8 cellular contexts compared by ENCODE assay signal in the genomic region with DNA sequence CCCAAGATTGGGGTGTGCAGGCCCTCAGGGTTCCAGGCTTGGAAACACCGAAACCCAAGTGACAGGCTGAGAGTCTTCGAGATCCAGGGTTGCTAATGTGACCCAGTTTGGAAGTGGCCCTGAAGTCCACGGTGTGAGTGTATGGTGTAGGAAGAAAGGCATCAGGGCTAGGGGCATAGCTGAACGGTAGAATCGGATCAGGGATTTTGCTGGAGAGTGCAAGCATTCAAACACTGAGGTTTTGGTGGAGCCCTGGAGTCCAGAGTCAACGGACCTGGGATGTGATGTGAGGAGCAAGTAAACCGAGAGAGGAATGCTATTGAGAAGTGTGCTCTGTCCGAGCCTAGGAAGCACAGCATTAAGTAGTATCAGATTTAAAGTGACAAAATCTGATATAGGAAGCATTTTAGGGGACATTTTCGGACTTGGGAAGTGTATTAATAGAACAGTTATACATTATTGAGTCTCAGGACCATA. TPM values are rescaled to one million over a fixed set of nuclear protein-coding genes. Genes with fewer than 3 reads are reported as not detected.
DNase-seq lines count a peak whose midpoint lies in the region; TF ChIP-seq lines count a peak whose summit lies in the region.

No MANE protein-coding gene starts in this region.

- 2 to 5% methylated on average over 8 to 9 of the region's 9 CpGs for WGBS in esophagus squamous epithelium, 2 donors

- in situ Hi-C loops in SK-MEL-5 (cut with HindIII; ENCODE audit: low pct_unique_long_range_greater_than_20kb, low sequenced_read_pairs) = no loop called here

- H3K4me2 ChIP-seq in neural cell (ENCODE audit: low read length) = peak overlapping the region; percentile 82

- H3F3A ChIP-seq in neural cell (ENCODE audit: insufficient read depth, low read length, poor library complexity, severe bottlenecking) = peaks cover 3% of the 10 kb centered on the region

- DNase-seq in AG20443 (ENCODE audit: low spot score) (peak; percentile 16), H7 (no peak), SK-MEL-5 (ENCODE audit: low read depth, low spot score) (peak; percentile 16), esophagus squamous epithelium (lab: John Stamatoyannopoulos, UW) (no peak), retina (no peak), NCI-H2107 treated with DMSO at 0.1 percent for 48 hours (lab: John Stamatoyannopoulos, UW; ENCODE audit: unreplicated experiment) (no peak), 8988T (no peak)

- intact Hi-C loops in esophagus squamous epithelium (cut with DNase I) = no loop called here

- H3K27me3 ChIP-seq in H7 (ENCODE audit: control insufficient read depth, insufficient read depth, low read length) (no peaks in the 10 kb centered on the region), esophagus squamous epithelium (no peaks in the 10 kb centered on the region), neural cell (ENCODE audit: insufficient read depth, low read depth, low read length) (no peaks in the 10 kb centered on the region)

- TF ChIP-seq CTCF in esophagus squamous epithelium (IDR thresholded peaks at IDR 0.05) (no peak), neural cell (IDR thresholded peaks at IDR 0.05; ENCODE audit: poor library complexity, severe bottlenecking) (no peak)

- no peak for TF ChIP-seq POLR2A in esophagus squamous epithelium (IDR thresholded peaks at IDR 0.05)

- H3K4me1 ChIP-seq in esophagus squamous epithelium = peaks cover 5 to 74% (median 21%) of the 10 kb centered on the region in 3 donors

- H3K27ac ChIP-seq in esophagus squamous epithelium (peak overlapping the region; percentile 97 to 100 (median 100)), neural cell (ENCODE audit: low read length) (peak overlapping the region; percentile 100)

- H3K4me3 ChIP-seq in H7 (ENCODE audit: insufficient read depth, low read depth, low read length) (peak overlapping the region; percentile 95), esophagus squamous epithelium (peak overlapping the region; percentile 85 to 99 (median 92)), neural cell (ENCODE audit: low read length) (peak overlapping the region; percentile 90)

- H3K9me3 ChIP-seq in esophagus squamous epithelium (no peaks in the 10 kb centered on the region), neural cell (ENCODE audit: low read length) (no peaks in the 10 kb centered on the region)

- H3K36me3 ChIP-seq in H7 (replicated peaks; ENCODE audit: control insufficient read depth, insufficient read depth, low read length) = no peaks in the 10 kb centered on the region
- H3K36me3 ChIP-seq in esophagus squamous epithelium = peaks cover 0 to under 1% (median 0%) of the 10 kb centered on the region in 3 donors
- no peaks in the 10 kb centered on the region for H3K36me3 ChIP-seq in neural cell (ENCODE audit: insufficient read depth, low read length)

- no peak for TF ChIP-seq RAD21 in neural cell (conservative IDR thresholded peaks at IDR 0.05)

- H3K9ac ChIP-seq in neural cell (ENCODE audit: low read length) = peak overlapping the region; percentile 100

- peak overlapping the region; percentile 98 for H2AFZ ChIP-seq in neural cell (ENCODE audit: low read depth, low read length)

- H3K79me2 ChIP-seq in neural cell (replicated peaks; ENCODE audit: insufficient read depth, low read length) = peaks cover 55% of the 10 kb centered on the region

- no peaks in the 10 kb centered on the region for H3K9me2 ChIP-seq in neural cell (ENCODE audit: insufficient read depth, low read length)

- no peak for TF ChIP-seq EP300 in neural cell (conservative IDR thresholded peaks at IDR 0.05; ENCODE audit: poor library complexity, severe bottlenecking)

- no peaks in the 10 kb centered on the region for H4K20me1 ChIP-seq in neural cell (ENCODE audit: insufficient read depth)

TF ChIP-seq in neural cell, 6 proteins besides CTCF, POLR2A, EP300 and RAD21:
- no peak for TF ChIP-seq MXI1 (conservative IDR thresholded peaks at IDR 0.05; ENCODE audit: poor library complexity, severe bottlenecking)
- TF ChIP-seq SMC3 (conservative IDR thresholded peaks at IDR 0.05; ENCODE audit: poor library complexity) = no peak
- no peak for TF ChIP-seq EZH2 (IDR thresholded peaks at IDR 0.05; ENCODE audit: borderline replicate concordance, insufficient read depth, low read length, poor library complexity, severe bottlenecking)

RNA-seq across cellular contexts. Expression of a gene that starts 1.0 kb away (rescaled TPM):
- total RNA-seq in H7 (2014; rRNA removed; shearing (Covaris generic)) = 43.3 and 51.0 TPM in 2 replicates
- total RNA-seq in SK-MEL-5 (2014; rRNA removed; shearing (Covaris generic)) = 24.0 and 25.8 TPM in 2 replicates
- 55.6 and 76.4 TPM in 2 replicates for polyA plus RNA-seq in SK-MEL-5 (2015; cell fraction: cytosol; rRNA removed)
- 52.2 and 65.4 TPM in 2 replicates for polyA plus RNA-seq in SK-MEL-5 (2015; cell fraction: nucleus; rRNA removed)
- total RNA-seq in esophagus squamous epithelium = 10 to 100 TPM; 39.9 to 43.3 (median 41.8) TPM
- 66.0 and 78.8 TPM in 2 replicates for polyA plus RNA-seq in neural cell
- polyA minus RNA-seq in neural cell = 67.4 and 71.7 TPM in 2 replicates

RNA-seq across cellular contexts. Expression of a gene that starts 27.0 kb away (rescaled TPM):
- total RNA-seq in H7 (2014; rRNA removed; shearing (Covaris generic)) = 20.0 and 20.7 TPM in 2 replicates
- total RNA-seq in SK-MEL-5 (2014; rRNA removed; shearing (Covaris generic)) = 1.8 and 2.6 TPM in 2 replicates
- polyA plus RNA-seq in SK-MEL-5 (2015; cell fraction: cytosol; rRNA removed) = 2.1 and 4.1 TPM in 2 replicates
- 5.2 and 6.7 TPM in 2 replicates for polyA plus RNA-seq in SK-MEL-5 (2015; cell fraction: nucleus; rRNA removed)
- total RNA-seq in esophagus squamous epithelium = 1 to 10 TPM; 1.0 to 2.5 (median 1.5) TPM
- 31.6 and 36.9 TPM in 2 replicates for polyA plus RNA-seq in neural cell
- polyA minus RNA-seq in neural cell = 52.1 and 54.1 TPM in 2 replicates

Comparison
In these comparisons a context has a peak if more than half of its experiments do, and no peak if none do; other contexts are left out.
1. DNase-seq: peak in AG20443 (single experiment) and SK-MEL-5 (single experiment); none in H7 (single experiment), esophagus squamous epithelium (single experiment), retina (single experiment), NCI-H2107 treated with DMSO at 0.1 percent for 48 hours (single experiment) and 8988T (single experiment).
2. Peak in every context shown above with its lines, with median percentiles within 50 percentile points of each other: H3K4me3 ChIP-seq.